In the genomic region with DNA sequence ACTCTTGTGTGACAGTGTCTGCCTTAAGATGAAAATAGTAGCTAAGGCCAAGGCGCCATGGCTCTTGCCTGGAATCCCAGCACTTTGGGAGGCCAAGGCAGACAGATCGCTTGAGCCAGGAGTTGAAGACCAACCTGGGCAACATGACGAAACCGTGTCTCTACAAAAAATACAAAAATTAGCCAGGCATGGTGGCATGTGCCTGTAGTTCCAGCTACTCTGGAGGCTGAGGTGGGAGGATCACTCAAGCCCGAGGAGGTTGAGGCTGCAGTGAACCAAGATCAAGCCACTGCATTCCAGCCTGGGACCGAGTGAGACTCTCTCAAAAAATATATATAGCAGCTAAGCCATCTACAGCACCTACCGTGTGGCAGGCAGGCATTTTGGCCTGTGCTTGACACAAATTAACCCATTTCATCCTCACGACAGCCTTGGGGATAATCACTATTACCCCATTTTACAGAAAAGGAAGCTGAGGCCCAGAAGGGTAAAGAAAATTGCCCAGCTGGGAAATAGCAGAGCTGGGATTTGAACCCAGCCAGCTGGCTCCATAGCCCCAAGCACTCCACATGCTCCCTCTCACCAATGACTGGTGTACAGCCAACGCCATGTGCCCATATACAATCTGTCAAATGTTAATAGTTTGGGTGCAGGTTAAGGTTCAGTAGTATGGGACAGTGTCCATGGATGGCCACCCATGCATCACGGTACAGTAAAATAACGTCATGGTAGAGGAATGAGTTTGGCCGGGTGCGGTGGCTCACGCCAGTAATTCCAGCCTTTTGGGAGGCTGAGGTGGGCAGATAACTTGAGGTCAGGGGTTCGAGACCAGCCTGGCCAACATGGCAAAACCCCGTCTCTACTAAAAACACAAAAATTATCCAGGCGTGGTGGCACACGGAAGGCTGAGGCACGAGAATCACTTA, we compare ENCODE assay signal across 8 cellular contexts. TPM values are rescaled to one million over a fixed set of nuclear protein-coding genes. Genes with fewer than 3 reads are reported as not detected.
DNase-seq lines count a peak whose midpoint lies in the region; ATAC-seq and TF ChIP-seq lines count a peak whose summit lies in the region.

No MANE protein-coding gene starts in this region.

- no peak overlapping the region for H2AFZ ChIP-seq in OCI-LY3 (ENCODE audit: low read depth, low read length)

- H4K20me1 ChIP-seq in OCI-LY3 (ENCODE audit: insufficient read depth, low read length): peaks cover 54% of the 10 kb centered on the region

- H3K9me3 ChIP-seq in OCI-LY3 (ENCODE audit: insufficient read depth, low read length): no peaks in the 10 kb centered on the region
- no peaks in the 10 kb centered on the region for H3K9me3 ChIP-seq in endodermal cell (ENCODE audit: control insufficient read depth, low read length)

- H3K27me3 ChIP-seq in OCI-LY3 (ENCODE audit: low read depth, low read length) (0 out of 2 replicates have a peak, but pooled peaks cover 3% of the 10 kb centered on the region), endodermal cell (ENCODE audit: control insufficient read depth, insufficient read depth, low read length, poor library complexity, severe bottlenecking) (peaks cover 8% of the 10 kb centered on the region)

- intact Hi-C loops in posterior vena cava (cut with DNase I): no loop called here

- H3K27ac Mint-ChIP-seq in endodermal cell: peak overlapping the region; percentile 95
- H3K27ac Mint-ChIP-seq in osteocyte (ENCODE audit: unreplicated experiment): peak overlapping the region; percentile 99

- ATAC-seq in GM21423 (IDR thresholded peaks at IDR 0.05; ENCODE audit: unreplicated experiment) (no peak), HG03460 (IDR thresholded peaks at IDR 0.05; ENCODE audit: unreplicated experiment) (no peak)

- DNase-seq in Daoy (ENCODE audit: low read depth): peak; percentile 23
- DNase-seq in endodermal cell: no peak
- DNase-seq in osteocyte (ENCODE audit: extremely low spot score, unreplicated experiment): no peak
- DNase-seq in posterior vena cava (ENCODE audit: low spot score): no peak
- DNase-seq in hypothalamus (lab: John Stamatoyannopoulos, UW): no peak

- H3K4me3 Mint-ChIP-seq in endodermal cell (peak overlapping the region; percentile 85), osteocyte (ENCODE audit: unreplicated experiment) (peak overlapping the region; percentile 95)

- H3K79me2 ChIP-seq in OCI-LY3 (ENCODE audit: low read length): peaks cover 79% of the 10 kb centered on the region

- H3K27me3 Mint-ChIP-seq in endodermal cell (ENCODE audit: insufficient read depth) (peaks cover 27% of the 10 kb centered on the region), osteocyte (ENCODE audit: unreplicated experiment) (no peaks in the 10 kb centered on the region)

- peak overlapping the region; percentile 82 for H3K4me2 ChIP-seq in OCI-LY3 (ENCODE audit: low read length)

- peak overlapping the region; percentile 89 for H3K4me3 ChIP-seq in OCI-LY3 (ENCODE audit: low read length)
- peak overlapping the region; percentile 93 for H3K4me3 ChIP-seq in endodermal cell (ENCODE audit: low read length)

- H3K27ac ChIP-seq in OCI-LY3 (ENCODE audit: low read length) (peak overlapping the region; percentile 88), endodermal cell (ENCODE audit: low read depth, low read length) (peak overlapping the region; percentile 94)

- TF ChIP-seq CTCF in OCI-LY3 (IDR thresholded peaks at IDR 0.05; ENCODE audit: low read depth, low read length) (no peak), endodermal cell (conservative IDR thresholded peaks at IDR 0.05) (no peak), osteocyte (IDR thresholded peaks at IDR 0.05) (no peak)

- H3K9ac ChIP-seq in OCI-LY3 (ENCODE audit: low read length) (peak overlapping the region; percentile 99), endodermal cell (ENCODE audit: extremely low read depth, low read length, poor library complexity, severe bottlenecking) (peak overlapping the region; percentile 57)

- H3K36me3 Mint-ChIP-seq in endodermal cell (ENCODE audit: low read depth): peaks cover 34% of the 10 kb centered on the region
- H3K36me3 Mint-ChIP-seq in osteocyte (ENCODE audit: unreplicated experiment): peaks cover 32% of the 10 kb centered on the region

- H3K36me3 ChIP-seq in OCI-LY3 (replicated peaks; ENCODE audit: low read depth, low read length) (peaks cover 59% of the 10 kb centered on the region), endodermal cell (ENCODE audit: control insufficient read depth, insufficient read depth, low read length) (peaks cover 14% of the 10 kb centered on the region)

- H3K4me1 Mint-ChIP-seq in endodermal cell (peaks cover 23% of the 10 kb centered on the region), osteocyte (ENCODE audit: unreplicated experiment) (peaks cover 52% of the 10 kb centered on the region)

- peaks cover 27% of the 10 kb centered on the region for H3K4me1 ChIP-seq in OCI-LY3 (ENCODE audit: low read length)
- H3K4me1 ChIP-seq in endodermal cell (ENCODE audit: control insufficient read depth, insufficient read depth, low read length): peaks cover 2% of the 10 kb centered on the region

- 85 to 86% methylated on average over 18 to 19 of the region's 19 CpGs for WGBS in endodermal cell (ENCODE audit: insufficient coverage in 1 of 2, insufficient read length in 1 of 2), 2 experiments

- H3K9me3 Mint-ChIP-seq in endodermal cell (no peaks in the 10 kb centered on the region), osteocyte (ENCODE audit: unreplicated experiment) (no peaks in the 10 kb centered on the region)

RNA-seq across cellular contexts. Expression of a gene that starts 3.1 kb away (rescaled TPM):
- total RNA-seq in Daoy (2014; rRNA removed; shearing (Covaris generic)): 117 and 141 TPM in 2 replicates
- total RNA-seq in endodermal cell (10 to 100 TPM; 77.6 to 78.1 TPM), osteocyte (313 and 354 TPM in 2 replicates), posterior vena cava (10 to 100 TPM; 56.6 to 95.5 TPM)
- polyA plus RNA-seq in endodermal cell (2013, experiment 1 of 2): 81.2 TPM
- 60.6 TPM for polyA plus RNA-seq in endodermal cell (2013, experiment 2 of 2)

RNA-seq across cellular contexts. Expression of a gene that starts 39.1 kb away (rescaled TPM):
- 67.1 and 106 TPM in 2 replicates for total RNA-seq in Daoy (2014; rRNA removed; shearing (Covaris generic))
- total RNA-seq in endodermal cell: 100 to 1,000 TPM; 142 to 155 TPM
- polyA plus RNA-seq in endodermal cell (2013, experiment 1 of 2): 94.4 TPM
- 83.3 TPM for polyA plus RNA-seq in endodermal cell (2013, experiment 2 of 2)
- 87.1 and 93.5 TPM in 2 replicates for total RNA-seq in osteocyte
- 10 to 100 TPM; 58.6 to 71.8 TPM for total RNA-seq in posterior vena cava

RNA-seq across cellular contexts. Expression of a gene that starts 39.5 kb away (rescaled TPM):
- total RNA-seq in Daoy (2014; rRNA removed; shearing (Covaris generic)): 20.0 and 23.1 TPM in 2 replicates
- total RNA-seq in endodermal cell (10 to 100 TPM; 19.8 to 33.7 TPM), osteocyte (34.0 and 37.7 TPM in 2 replicates), posterior vena cava (10 to 100 TPM; 15.2 to 18.6 TPM)
- polyA plus RNA-seq in endodermal cell (2013, experiment 1 of 2): 28.9 TPM
- 25.7 TPM for polyA plus RNA-seq in endodermal cell (2013, experiment 2 of 2)
